ENCODE assay signal across 1 cellular context in genomic region chr1:38000529-38001453, GRCh38.
TF ChIP-seq lines count a peak whose summit lies in the region.

No MANE protein-coding gene starts in this region.

TF ChIP-seq in H1, 55 proteins besides CTCF, POLR2A, EP300 and RAD21:
- TF ChIP-seq CHD2 (IDR thresholded peaks at IDR 0.05; ENCODE audit: low read length), result no peak
- TF ChIP-seq TEAD4 (IDR thresholded peaks at IDR 0.05; ENCODE audit: low read depth, low read length), result peak; percentile 50; the same call in 1 of the 2 replicates
- no peak for TF ChIP-seq SP2 (IDR thresholded peaks at IDR 0.05; ENCODE audit: low read length)
- TF ChIP-seq ATF2 (IDR thresholded peaks at IDR 0.05; ENCODE audit: low read length), result peak; percentile 94
- TF ChIP-seq JUND (IDR thresholded peaks at IDR 0.05; ENCODE audit: low read length), result peak; percentile 97
- peak; percentile 86 for TF ChIP-seq JUN (IDR thresholded peaks at IDR 0.05; ENCODE audit: low read depth, low read length)
